Comparison of ENCODE assay signal across 1 cellular context in genomic region chr15:79832358-79832757, GRCh38.
TF ChIP-seq lines count a peak whose summit lies in the region.

No MANE protein-coding gene starts in this region.

TF ChIP-seq in HepG2, 621 proteins besides CTCF, POLR2A, EP300 and RAD21 (continued from another document):
- no peak for TF ChIP-seq AHDC1 (CRISPR knock-in tag; IDR thresholded peaks at IDR 0.05; ENCODE audit: borderline replicate concordance)
- no peak for TF ChIP-seq STAG1 (CRISPR knock-in tag; IDR thresholded peaks at IDR 0.05)
- no peak for TF ChIP-seq ZNF777 (CRISPR knock-in tag; IDR thresholded peaks at IDR 0.05)
- no peak for TF ChIP-seq ZFP36 (IDR thresholded peaks at IDR 0.05; ENCODE audit: borderline replicate concordance, low read depth, low read length, partially characterized antibody)
